ENCODE assay signal across 20 cellular contexts in the genomic region with DNA sequence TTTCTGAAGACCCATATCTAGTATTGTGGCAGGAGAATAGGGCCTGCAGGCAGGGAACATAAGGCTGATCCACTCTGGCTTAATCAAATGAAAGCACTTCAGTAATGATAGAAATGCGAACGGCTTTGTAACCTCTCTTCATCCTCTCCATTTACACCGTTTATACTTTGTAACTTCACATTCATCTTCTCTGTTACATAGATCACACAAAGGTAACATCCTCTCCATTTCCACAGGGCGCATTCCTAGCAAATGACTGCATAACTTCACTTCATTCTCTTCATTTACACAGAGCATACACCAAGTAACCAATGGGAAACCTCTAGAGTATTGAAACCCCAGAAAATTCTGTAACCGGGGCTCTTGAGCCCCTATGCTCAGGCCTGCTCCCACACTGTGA.
"Had no signal": no experiment of that assay in that cellular context is flagged by ENCODE, and none has a peak within 500 bp of the region (broad histone marks: within the 10 kb centered on the region; RNA-seq: fewer than 3 reads in every experiment).

No MANE protein-coding gene starts in this region.

- H3K9me3 ChIP-seq: esophagus muscularis mucosa, gastroesophageal sphincter, lower lobe of right lung had no signal

- H3K36me3 ChIP-seq: brain microvascular endothelial cell, esophagus muscularis mucosa, gastroesophageal sphincter, lower lobe of right lung had no signal

- H3K4me1 ChIP-seq: esophagus muscularis mucosa, gastroesophageal sphincter, lower lobe of right lung had no signal

- H3K27me3 ChIP-seq: brain microvascular endothelial cell, esophagus muscularis mucosa, gastroesophageal sphincter had no signal

- H3K27ac ChIP-seq: brain microvascular endothelial cell, esophagus muscularis mucosa, gastroesophageal sphincter, lower lobe of right lung, VCaP had no signal

- DNase-seq: activated CD4-positive, alpha-beta T cell treated with anti-CD3 and anti-CD28 coated beads, Interleukin-2, amount 10 ng/mL, durations not matched to agents 7 days and 5 days; activated CD4-positive, CD25-positive, alpha-beta regulatory T cell treated with anti-CD3 and anti-CD28 coated beads, Interleukin-2, amount 50 U/mL, for 72 hours; activated CD8-positive, alpha-beta memory T cell treated with anti-CD3 and anti-CD28 coated beads, Interleukin-2, amount 10 ng/mL, durations not matched to agents 7 days and 5 days; activated CD8-positive, alpha-beta T cell treated with anti-CD3 and anti-CD28 coated beads for 36 hours; activated gamma-delta T cell; anterior cingulate cortex; brain microvascular endothelial cell; central memory CD4-positive, alpha-beta T cell; effector memory CD4-positive, alpha-beta T cell; head of caudate nucleus; hypothalamus; lower lobe of right lung; naive thymus-derived CD8-positive, alpha-beta T cell; right cardiac atrium; stimulated activated CD4-positive, alpha-beta T cell treated with anti-CD3 and anti-CD28 coated beads, Interleukin-12 subunit alpha, Interleukin-12 subunit beta, amount 100 ng/mL, for 4 hours; stimulated activated CD4-positive, alpha-beta T cell treated with anti-CD3 and anti-CD28 coated beads, Interleukin-4, amount 100 ng/mL, for 4 hours; stimulated activated naive CD8-positive, alpha-beta T cell treated with anti-CD3 and anti-CD28 coated beads, Interleukin-15, Interleukin-2, amounts not matched to agents 100 U/mL and 50 U/mL, for 24 hours had no signal

- H3K4me3 ChIP-seq: esophagus muscularis mucosa, gastroesophageal sphincter, lower lobe of right lung had no signal
